ENCODE assay signal across 8 cellular contexts in the genomic region with DNA sequence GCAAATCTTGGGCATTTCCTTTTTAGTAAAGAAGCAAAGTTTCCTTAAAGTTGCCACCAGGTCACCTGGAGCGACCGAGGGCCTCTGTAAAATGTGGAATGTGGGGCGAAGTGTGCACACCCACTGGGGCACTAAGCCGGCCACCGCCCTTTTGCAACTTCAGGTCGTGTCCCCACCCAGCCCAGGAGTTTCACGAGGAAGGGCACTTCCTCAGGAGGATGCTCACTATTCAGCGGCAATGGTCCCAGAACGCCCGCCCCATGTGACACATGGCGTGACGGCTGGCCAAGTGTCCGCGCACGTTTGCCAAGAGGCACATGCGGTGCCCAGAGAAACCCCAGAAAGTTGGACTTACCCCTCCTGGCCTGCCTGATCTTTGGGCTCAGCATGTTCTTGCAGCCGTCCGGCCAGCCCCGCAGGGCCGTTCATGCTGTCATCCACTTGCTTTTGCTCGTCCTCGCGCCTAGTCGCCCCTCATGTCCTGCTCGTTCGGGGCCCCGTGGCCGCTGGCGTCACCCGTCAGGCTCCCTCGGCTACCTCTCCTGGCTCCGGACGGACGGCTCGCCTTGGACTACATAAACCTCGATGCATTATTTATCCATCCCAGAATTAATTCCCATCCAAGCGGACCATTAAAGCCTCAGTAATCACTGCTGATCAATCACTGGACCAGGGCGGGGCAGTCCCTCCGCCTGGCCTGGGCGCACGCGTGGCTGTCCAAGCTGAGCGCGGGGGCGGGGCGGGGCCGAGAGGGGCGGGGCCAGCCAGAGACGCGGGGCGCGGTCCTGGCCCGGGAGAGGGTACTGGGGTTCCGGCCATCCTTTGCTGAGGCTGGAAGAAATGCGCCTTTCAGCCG. TPM values are rescaled to one million over a fixed set of nuclear protein-coding genes. Genes with fewer than 3 reads are reported as not detected.
DNase-seq lines count a peak whose midpoint lies in the region; ATAC-seq and TF ChIP-seq lines count a peak whose summit lies in the region.

A gene with protein sequence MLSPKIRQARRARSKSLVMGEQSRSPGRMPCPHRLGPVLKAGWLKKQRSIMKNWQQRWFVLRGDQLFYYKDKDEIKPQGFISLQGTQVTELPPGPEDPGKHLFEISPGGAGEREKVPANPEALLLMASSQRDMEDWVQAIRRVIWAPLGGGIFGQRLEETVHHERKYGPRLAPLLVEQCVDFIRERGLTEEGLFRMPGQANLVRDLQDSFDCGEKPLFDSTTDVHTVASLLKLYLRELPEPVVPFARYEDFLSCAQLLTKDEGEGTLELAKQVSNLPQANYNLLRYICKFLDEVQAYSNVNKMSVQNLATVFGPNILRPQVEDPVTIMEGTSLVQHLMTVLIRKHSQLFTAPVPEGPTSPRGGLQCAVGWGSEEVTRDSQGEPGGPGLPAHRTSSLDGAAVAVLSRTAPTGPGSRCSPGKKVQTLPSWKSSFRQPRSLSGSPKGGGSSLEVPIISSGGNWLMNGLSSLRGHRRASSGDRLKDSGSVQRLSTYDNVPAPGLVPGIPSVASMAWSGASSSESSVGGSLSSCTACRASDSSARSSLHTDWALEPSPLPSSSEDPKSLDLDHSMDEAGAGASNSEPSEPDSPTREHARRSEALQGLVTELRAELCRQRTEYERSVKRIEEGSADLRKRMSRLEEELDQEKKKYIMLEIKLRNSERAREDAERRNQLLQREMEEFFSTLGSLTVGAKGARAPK (minus strand): TSS at position 666 of the 856 bp plus-strand sequence. CDS start 277 bp downstream, at position 389.

- POLR2A ChIA-PET in CD4-positive, alpha-beta memory T cell (lab: Charles Lee; ENCODE audit: partially characterized antibody) = no interaction called here
- POLR2A ChIA-PET in HCT116 (lab: Charles Lee) = interaction anchor here (0.6 to 0.7 kb wide), 2 partner anchors 15 to 55 kb away, joined by 3 to 5 read pairs; no protein-coding TSS in a partner anchor
- POLR2A ChIA-PET in activated naive CD8-positive, alpha-beta T cell treated with anti-CD3 and anti-CD28 coated beads, Interleukin-2, amount 10 ng/mL, durations not matched to agents 7 days and 5 days (lab: Charles Lee) = no interaction called here

- H3K4me3 Mint-ChIP-seq in CD4-positive, alpha-beta memory T cell = peak within 1 kb of the TSS in 7 of 8 donors; percentile 21 to 67 (median 29)
- peak within 1 kb of the TSS; percentile 12 for H3K4me3 Mint-ChIP-seq in activated naive CD8-positive, alpha-beta T cell treated with anti-CD3 and anti-CD28 coated beads, Interleukin-2, amount 10 ng/mL, durations not matched to agents 7 days and 5 days

- no peak within 1 kb of the TSS for H3K27ac ChIP-seq in CD4-positive, alpha-beta memory T cell (ENCODE audit: low read depth, low read length)
- H3K27ac ChIP-seq in HCT116 (ENCODE audit: low read depth, low read length) (peak within 1 kb of the TSS; percentile 4; the same call in 1 of the 2 replicates), parathyroid adenoma (no peak within 1 kb of the TSS)

- DNase-seq in CD4-positive, alpha-beta memory T cell = no peak
- no peak for DNase-seq in HCT116 (ENCODE audit: low read depth, low spot score)
- no peak for DNase-seq in activated naive CD8-positive, alpha-beta T cell treated with anti-CD3 and anti-CD28 coated beads, Interleukin-2, amount 10 ng/mL, durations not matched to agents 7 days and 5 days
- peak; percentile 75 for DNase-seq in cardiac septum (ENCODE audit: low spot score)
- no peak for DNase-seq in NCI-H2196 treated with DMSO at 0.1 percent for 48 hours (lab: John Stamatoyannopoulos, UW; ENCODE audit: unreplicated experiment)
- no peak for DNase-seq in activated CD4-positive, alpha-beta T cell treated with anti-CD3 and anti-CD28 coated beads for 4 hours
- no peak for DNase-seq in GDM1 (lab: John Stamatoyannopoulos, UW)

- no peaks in the 10 kb centered on the region for H3K4me1 ChIP-seq in CD4-positive, alpha-beta memory T cell (ENCODE audit: insufficient read depth, low read length)
- peaks cover 6 to 31% of the 10 kb centered on the region in 2 experiments for H3K4me1 ChIP-seq in HCT116 (ENCODE audit: control insufficient read depth in 1 of 2, insufficient read depth in 2 of 2, low read length in 2 of 2)
- H3K4me1 ChIP-seq in parathyroid adenoma = no peaks in the 10 kb centered on the region

- H3K36me3 Mint-ChIP-seq in CD4-positive, alpha-beta memory T cell = no peaks in the 10 kb centered on the region
- no peaks in the 10 kb centered on the region for H3K36me3 Mint-ChIP-seq in activated naive CD8-positive, alpha-beta T cell treated with anti-CD3 and anti-CD28 coated beads, Interleukin-2, amount 10 ng/mL, durations not matched to agents 7 days and 5 days

- no peak within 1 kb of the TSS for H3K4me3 ChIP-seq in CD4-positive, alpha-beta memory T cell (ENCODE audit: low read length in 2 of 2)
- H3K4me3 ChIP-seq in HCT116 (replicated peaks in 1 of 2; ENCODE audit: low read depth in 1 of 2, low read length in 2 of 2) (peak within 1 kb of the TSS; percentile 66 to 90), parathyroid adenoma (ENCODE audit: low read depth, low read length) (no peak within 1 kb of the TSS)

- H3K36me3 ChIP-seq in CD4-positive, alpha-beta memory T cell (ENCODE audit: insufficient read depth, low read length) = no peaks in the 10 kb centered on the region
- no peaks in the 10 kb centered on the region for H3K36me3 ChIP-seq in HCT116 (ENCODE audit: control insufficient read depth in 1 of 2, insufficient read depth in 2 of 2, low read length in 2 of 2)
- no peaks in the 10 kb centered on the region for H3K36me3 ChIP-seq in parathyroid adenoma (ENCODE audit: control insufficient read depth, insufficient read depth, low read length)

- 0 out of 2 replicates have a peak, but pooled peaks cover 3% of the 10 kb centered on the region for H4K20me1 ChIP-seq in HCT116 (ENCODE audit: insufficient read depth)

- peak within 1 kb of the TSS; percentile 90 for H2AFZ ChIP-seq in HCT116 (ENCODE audit: low read depth, low read length, poor library complexity, severe bottlenecking)
- H2AFZ ChIP-seq in parathyroid adenoma = peak within 1 kb of the TSS; percentile 81

- RAD21 ChIA-PET in HCT116 (lab: Charles Lee; ENCODE audit: low non-redundant PET in 1 of 2, low total read pairs in 2 of 2, uncharacterized antibody in 2 of 2, unreplicated experiment in 2 of 2) = interaction anchor here in 1 of 2 experiments (1.1 kb wide), 1 partner anchor 52 kb away, joined by 4 read pairs; no protein-coding TSS in a partner anchor

- H3K4me2 ChIP-seq in HCT116 (ENCODE audit: low read length) (peak within 1 kb of the TSS; percentile 99), parathyroid adenoma (ENCODE audit: low read length) (peak within 1 kb of the TSS; percentile 43)

- peaks cover 26% of the 10 kb centered on the region; the same call in 1 of the 2 replicates for H3K79me2 ChIP-seq in HCT116 (ENCODE audit: insufficient read depth, low read length)
- H3K79me2 ChIP-seq in parathyroid adenoma = no peaks in the 10 kb centered on the region

- TF ChIP-seq RAD21 in HCT116 (IDR thresholded peaks at IDR 0.05; ENCODE audit: low read depth) = no peak

- TF ChIP-seq CTCF in HCT116 (IDR thresholded peaks at IDR 0.05 in 2 of 3, conservative IDR thresholded peaks at IDR 0.05 in 1 of 3; ENCODE audit: borderline replicate concordance in 1 of 3, insufficient read depth in 1 of 3, low read depth in 2 of 3, low read length in 2 of 3) = no peak
- TF ChIP-seq CTCF in parathyroid adenoma (IDR thresholded peaks at IDR 0.05) = no peak

- H3K9me3 ChIP-seq in CD4-positive, alpha-beta memory T cell (ENCODE audit: control insufficient read depth in 1 of 2, low read length in 2 of 2) = no peaks in the 10 kb centered on the region
- H3K9me3 ChIP-seq in HCT116 (ENCODE audit: control insufficient read depth in 1 of 2, insufficient read depth in 1 of 2, low read depth in 1 of 2, low read length in 2 of 2) (no peaks in the 10 kb centered on the region), parathyroid adenoma (ENCODE audit: control insufficient read depth, low read length) (no peaks in the 10 kb centered on the region)

- intact Hi-C loops in CD4-positive, alpha-beta memory T cell (cut with micrococcal nuclease) = no loop called here
- intact Hi-C loops in HCT116 (cut with micrococcal nuclease) = loop anchor here (10.0 kb wide), 1 partner anchor 50 kb away; no protein-coding TSS in a partner anchor
- intact Hi-C loops in cardiac septum (cut with DNase I) = loop anchor here (5.0 kb wide), 1 partner anchor 53 kb away; no protein-coding TSS in a partner anchor

- H3K9ac ChIP-seq in HCT116 (ENCODE audit: low read length) (peak within 1 kb of the TSS; percentile 78), parathyroid adenoma (no peak within 1 kb of the TSS)

- BruUV-seq in HCT116 (replicated peaks; lab: Mats Ljungman, UMichigan) = no TSS peak

- peak; percentile 92 for ATAC-seq in HCT116
- ATAC-seq in activated naive CD8-positive, alpha-beta T cell treated with anti-CD3 and anti-CD28 coated beads, Interleukin-2, amount 10 ng/mL, durations not matched to agents 7 days and 5 days (ENCODE audit: low read depth) = no peak

- H3K27ac Mint-ChIP-seq in CD4-positive, alpha-beta memory T cell = no peak within 1 kb of the TSS
- H3K27ac Mint-ChIP-seq in activated naive CD8-positive, alpha-beta T cell treated with anti-CD3 and anti-CD28 coated beads, Interleukin-2, amount 10 ng/mL, durations not matched to agents 7 days and 5 days = no peak within 1 kb of the TSS

- CTCF ChIA-PET in CD4-positive, alpha-beta memory T cell (lab: Charles Lee; ENCODE audit: partially characterized antibody) = interaction anchor here (4.5 kb wide), 1 partner anchor 53 kb away, joined by 37 read pairs; no protein-coding TSS in a partner anchor
- CTCF ChIA-PET in HCT116 (lab: Charles Lee) = interaction anchor here (0.6 to 5.6 kb wide), 3 partner anchors 11 to 313 kb away, joined by 3 to 64 read pairs (median 5); no protein-coding TSS in a partner anchor

- H3K9me3 Mint-ChIP-seq in CD4-positive, alpha-beta memory T cell = no peaks in the 10 kb centered on the region
- H3K9me3 Mint-ChIP-seq in activated naive CD8-positive, alpha-beta T cell treated with anti-CD3 and anti-CD28 coated beads, Interleukin-2, amount 10 ng/mL, durations not matched to agents 7 days and 5 days = no peaks in the 10 kb centered on the region

- no peaks in the 10 kb centered on the region for H3K27me3 ChIP-seq in CD4-positive, alpha-beta memory T cell (ENCODE audit: insufficient read depth, low read length)
- no peaks in the 10 kb centered on the region for H3K27me3 ChIP-seq in HCT116 (ENCODE audit: insufficient read depth, low read length)
- H3K27me3 ChIP-seq in parathyroid adenoma (ENCODE audit: control insufficient read depth, insufficient read depth, low read length) = no peaks in the 10 kb centered on the region

- H3K27me3 Mint-ChIP-seq in CD4-positive, alpha-beta memory T cell = peaks cover 20 to 29% of the 10 kb centered on the region in 2 donors
- peaks cover 32% of the 10 kb centered on the region for H3K27me3 Mint-ChIP-seq in activated naive CD8-positive, alpha-beta T cell treated with anti-CD3 and anti-CD28 coated beads, Interleukin-2, amount 10 ng/mL, durations not matched to agents 7 days and 5 days

- H3K9me2 ChIP-seq in HCT116 (ENCODE audit: insufficient read depth) = no peaks in the 10 kb centered on the region

- TF ChIP-seq POLR2A in HCT116 (IDR thresholded peaks at IDR 0.05; ENCODE audit: borderline replicate concordance, extremely low read depth, insufficient read depth, insufficient read length) = no peak

- peaks cover 0 to 6% (median 3%) of the 10 kb centered on the region in 4 donors for H3K4me1 Mint-ChIP-seq in CD4-positive, alpha-beta memory T cell
- H3K4me1 Mint-ChIP-seq in activated naive CD8-positive, alpha-beta T cell treated with anti-CD3 and anti-CD28 coated beads, Interleukin-2, amount 10 ng/mL, durations not matched to agents 7 days and 5 days = peaks cover 3% of the 10 kb centered on the region

RNA-seq across cellular contexts. Expression of the gene that starts here (rescaled TPM):
- total RNA-seq in CD4-positive, alpha-beta memory T cell = under 1 TPM; 0.20 to 0.83 TPM
- not detected for polyA plus RNA-seq in CD4-positive, alpha-beta memory T cell
- total RNA-seq in HCT116 (2021; ENCODE audit: unreplicated experiment) (9.9 TPM), cardiac septum (4.4 TPM)
- polyA plus RNA-seq in HCT116 (2012) = 4.7 and 6.3 TPM in 2 replicates
- under 1 TPM; 0.26 to 0.30 TPM for total RNA-seq in activated naive CD8-positive, alpha-beta T cell treated with anti-CD3 and anti-CD28 coated beads, Interleukin-2, amount 10 ng/mL, durations not matched to agents 7 days and 5 days

Comparison
In these comparisons a context has a peak if more than half of its experiments do, and no peak if none do; other contexts are left out.
1. H3K4me3 ChIP-seq: peak in HCT116 (2 of 2); none in CD4-positive, alpha-beta memory T cell (0 of 2) and parathyroid adenoma (single experiment).